Comparison of ENCODE assay signal across 8 cellular contexts in the genomic region with DNA sequence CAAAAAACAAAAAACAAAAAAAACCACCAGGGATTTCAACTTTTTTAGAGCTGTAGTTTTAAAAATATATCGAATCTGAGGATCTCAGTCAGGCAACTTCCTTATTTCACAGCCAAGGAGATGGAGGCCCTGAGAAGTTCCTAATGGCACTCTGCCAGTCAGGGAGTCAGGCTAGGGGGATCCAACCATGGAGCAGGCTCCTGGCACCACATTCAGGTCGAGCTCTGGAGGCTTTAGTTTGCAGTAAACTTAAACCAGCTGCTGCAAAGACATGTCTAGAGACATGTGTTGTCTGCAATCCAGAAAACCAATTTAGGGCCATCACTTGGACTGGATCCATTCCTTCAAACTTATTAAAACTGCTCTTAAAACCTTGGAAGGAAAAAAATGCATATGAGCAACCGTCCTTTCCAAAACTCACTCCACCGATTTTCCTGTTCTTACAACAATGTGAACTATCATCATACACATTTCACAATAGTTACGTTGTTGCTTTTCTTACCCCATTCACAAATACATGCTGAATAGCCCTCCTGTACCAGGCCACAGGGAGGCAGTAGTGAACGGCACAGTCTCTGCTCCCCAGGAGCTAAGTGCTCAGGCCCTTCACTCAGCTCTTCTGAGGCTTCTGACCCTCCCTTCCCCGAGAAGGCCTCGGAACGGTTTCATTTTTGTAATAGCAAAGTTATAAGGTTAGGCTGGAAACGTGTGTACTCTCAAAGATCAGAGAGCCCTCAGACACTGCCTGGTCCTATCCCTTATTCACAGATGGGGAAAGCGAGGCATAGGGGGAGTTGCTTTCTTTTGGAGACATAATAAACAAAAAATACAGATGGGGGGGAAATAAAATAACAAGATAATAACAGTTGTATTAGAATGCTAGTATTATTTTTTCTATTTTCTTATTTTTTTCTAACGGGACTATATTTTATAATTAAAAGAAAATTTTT. TPM values are rescaled to one million over a fixed set of nuclear protein-coding genes. Genes with fewer than 3 reads are reported as not detected.
A peak's percentile ranks its signal among the peaks of the same experiment; 100 is the strongest.
DNase-seq lines count a peak whose midpoint lies in the region; ATAC-seq, FAIRE-seq and TF ChIP-seq lines count a peak whose summit lies in the region.

No MANE protein-coding gene starts in this region.

- H3K36me3 ChIP-seq in bronchial epithelial cell (ENCODE audit: control insufficient read depth, insufficient read depth, low read length) = peaks cover 8% of the 10 kb centered on the region
- peaks cover 3 to 18% (median 8%) of the 10 kb centered on the region in 4 donors for H3K36me3 ChIP-seq in liver (ENCODE audit: control insufficient read depth in 4 of 4, insufficient read depth in 3 of 4, low read depth in 1 of 4, low read length in 3 of 4)

- H3K4me1 Mint-ChIP-seq in type B pancreatic cell (ENCODE audit: unreplicated experiment) (no peaks in the 10 kb centered on the region), mesothelial cell of epicardium (peaks cover 3% of the 10 kb centered on the region)

- H3K27me3 ChIP-seq in bronchial epithelial cell (ENCODE audit: control insufficient read depth, insufficient read depth, low read length) = no peaks in the 10 kb centered on the region
- H3K27me3 ChIP-seq in liver (ENCODE audit: control insufficient read depth in 4 of 4, insufficient read depth in 4 of 4, low read length in 3 of 4) = no peaks in the 10 kb centered on the region

- no peaks in the 10 kb centered on the region for H3K9me3 ChIP-seq in liver (ENCODE audit: control insufficient read depth in 4 of 4, low read length in 3 of 4)

- no peak overlapping the region for H3K4me3 Mint-ChIP-seq in type B pancreatic cell
- no peak overlapping the region for H3K4me3 Mint-ChIP-seq in mesothelial cell of epicardium

- WGBS in liver = 63% methylated on average over 12 of the region's 12 CpGs

- peaks cover 0 to 5% (median 2%) of the 10 kb centered on the region in 4 donors for H3K4me1 ChIP-seq in liver (ENCODE audit: control insufficient read depth in 4 of 4, insufficient read depth in 4 of 4, low read length in 3 of 4)

- ATAC-seq in GM21825 (IDR thresholded peaks at IDR 0.05; ENCODE audit: unreplicated experiment) = no peak

- TF ChIP-seq RAD21 in liver (IDR thresholded peaks at IDR 0.05) = peak; percentile 58 to 84

- H3K27ac Mint-ChIP-seq in type B pancreatic cell (no peak overlapping the region), mesothelial cell of epicardium (no peak overlapping the region)

- FAIRE-seq in bronchial epithelial cell (lab: Jason Lieb, UNC) = no peak

- H3K9ac ChIP-seq in liver (ENCODE audit: low read depth in 1 of 2, low read length in 2 of 2) = no peak overlapping the region

- no peaks in the 10 kb centered on the region for H3K9me3 Mint-ChIP-seq in type B pancreatic cell
- no peaks in the 10 kb centered on the region for H3K9me3 Mint-ChIP-seq in mesothelial cell of epicardium

- H3K4me3 ChIP-seq in bronchial epithelial cell (ENCODE audit: low read depth, low read length) = no peak overlapping the region
- no peak overlapping the region for H3K4me3 ChIP-seq in liver (ENCODE audit: low read depth in 1 of 3, low read length in 3 of 3)

- H3K27me3 Mint-ChIP-seq in type B pancreatic cell (no peaks in the 10 kb centered on the region), mesothelial cell of epicardium (ENCODE audit: low read depth) (no peaks in the 10 kb centered on the region)

- TF ChIP-seq CTCF in AG09319 (IDR thresholded peaks at IDR 0.05; ENCODE audit: low read depth, low read length) = peak; percentile 87
- TF ChIP-seq CTCF in bronchial epithelial cell (IDR thresholded peaks at IDR 0.05; ENCODE audit: insufficient read depth, low read length, severe bottlenecking) = peak; percentile 78
- TF ChIP-seq CTCF in liver (IDR thresholded peaks at IDR 0.05; ENCODE audit: low read depth, low read length, missing input control) = peak; percentile 33
- TF ChIP-seq CTCF in type B pancreatic cell (conservative IDR thresholded peaks at IDR 0.05) = peak; percentile 67
- no peak for TF ChIP-seq CTCF in mesothelial cell of epicardium (IDR thresholded peaks at IDR 0.05; ENCODE audit: unreplicated experiment)

- H3K36me3 Mint-ChIP-seq in type B pancreatic cell (peaks cover 10% of the 10 kb centered on the region), mesothelial cell of epicardium (peaks cover 24% of the 10 kb centered on the region)

- DNase-seq in AG09319 (ENCODE audit: extremely low read depth, low read depth) (peak; percentile 75), H4 (ENCODE audit: low spot score) (peak; percentile 29), SIG-M5 treated with dmso at 0.1 percent for 504 hours (lab: John Stamatoyannopoulos, UW; ENCODE audit: unreplicated experiment) (peak; percentile 95), bronchial epithelial cell (ENCODE audit: low read depth) (peak; percentile 87), type B pancreatic cell (ENCODE audit: extremely low spot score, unreplicated experiment) (no peak), mesothelial cell of epicardium (ENCODE audit: low spot score in 2 of 2, unreplicated experiment in 2 of 2) (no peak)

- no peak overlapping the region for H3K27ac ChIP-seq in liver (ENCODE audit: low read depth in 1 of 2, low read length in 2 of 2)

TF ChIP-seq in liver, 16 proteins besides CTCF, POLR2A, EP300 and RAD21:
- no peak for TF ChIP-seq GABPA (IDR thresholded peaks at IDR 0.05 in 1 of 2, conservative IDR thresholded peaks at IDR 0.05 in 1 of 2)
- TF ChIP-seq, protein P1, sequence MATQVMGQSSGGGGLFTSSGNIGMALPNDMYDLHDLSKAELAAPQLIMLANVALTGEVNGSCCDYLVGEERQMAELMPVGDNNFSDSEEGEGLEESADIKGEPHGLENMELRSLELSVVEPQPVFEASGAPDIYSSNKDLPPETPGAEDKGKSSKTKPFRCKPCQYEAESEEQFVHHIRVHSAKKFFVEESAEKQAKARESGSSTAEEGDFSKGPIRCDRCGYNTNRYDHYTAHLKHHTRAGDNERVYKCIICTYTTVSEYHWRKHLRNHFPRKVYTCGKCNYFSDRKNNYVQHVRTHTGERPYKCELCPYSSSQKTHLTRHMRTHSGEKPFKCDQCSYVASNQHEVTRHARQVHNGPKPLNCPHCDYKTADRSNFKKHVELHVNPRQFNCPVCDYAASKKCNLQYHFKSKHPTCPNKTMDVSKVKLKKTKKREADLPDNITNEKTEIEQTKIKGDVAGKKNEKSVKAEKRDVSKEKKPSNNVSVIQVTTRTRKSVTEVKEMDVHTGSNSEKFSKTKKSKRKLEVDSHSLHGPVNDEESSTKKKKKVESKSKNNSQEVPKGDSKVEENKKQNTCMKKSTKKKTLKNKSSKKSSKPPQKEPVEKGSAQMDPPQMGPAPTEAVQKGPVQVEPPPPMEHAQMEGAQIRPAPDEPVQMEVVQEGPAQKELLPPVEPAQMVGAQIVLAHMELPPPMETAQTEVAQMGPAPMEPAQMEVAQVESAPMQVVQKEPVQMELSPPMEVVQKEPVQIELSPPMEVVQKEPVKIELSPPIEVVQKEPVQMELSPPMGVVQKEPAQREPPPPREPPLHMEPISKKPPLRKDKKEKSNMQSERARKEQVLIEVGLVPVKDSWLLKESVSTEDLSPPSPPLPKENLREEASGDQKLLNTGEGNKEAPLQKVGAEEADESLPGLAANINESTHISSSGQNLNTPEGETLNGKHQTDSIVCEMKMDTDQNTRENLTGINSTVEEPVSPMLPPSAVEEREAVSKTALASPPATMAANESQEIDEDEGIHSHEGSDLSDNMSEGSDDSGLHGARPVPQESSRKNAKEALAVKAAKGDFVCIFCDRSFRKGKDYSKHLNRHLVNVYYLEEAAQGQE (IDR thresholded peaks at IDR 0.05) = no peak
- no peak for TF ChIP-seq HNF4A (conservative IDR thresholded peaks at IDR 0.05)
- no peak for TF ChIP-seq FOXA1 (IDR thresholded peaks at IDR 0.05)
TF ChIP-seq in liver: peak in this region for 0.

RNA-seq across cellular contexts. Expression of a gene that starts 20.1 kb away (rescaled TPM):
- total RNA-seq in H4 (2014; rRNA removed; shearing (Covaris generic)) = 6.2 and 16.5 TPM in 2 replicates
- total RNA-seq in bronchial epithelial cell (11.4 and 15.5 TPM in 2 replicates), liver (10 to 100 TPM; 11.5 to 12.2 TPM), type B pancreatic cell (ENCODE audit: low replicate concordance) (23.4 and 31.0 TPM in 2 replicates), mesothelial cell of epicardium (27.7 to 30.4 TPM (median 28.3 TPM) in 3 replicates)
- 10 to 100 TPM in 1 of 2 donors, 1 to 10 TPM in 1; 8.0 to 12.6 TPM for polyA plus RNA-seq in liver

RNA-seq across cellular contexts. Expression of a gene that starts 50.9 kb away (rescaled TPM):
- total RNA-seq in H4 (2014; rRNA removed; shearing (Covaris generic)) = 0.35 and 1.2 TPM in 2 replicates
- total RNA-seq in bronchial epithelial cell (3.9 and 5.5 TPM in 2 replicates), liver (1 to 10 TPM; 3.8 to 7.3 TPM), type B pancreatic cell (ENCODE audit: low replicate concordance) (24.0 and 37.4 TPM in 2 replicates), mesothelial cell of epicardium (15.2 to 17.0 TPM (median 16.1 TPM) in 3 replicates)
- 1 to 10 TPM; 3.1 TPM for polyA plus RNA-seq in liver

Comparison
In these comparisons a context has a peak if more than half of its experiments do, and no peak if none do; other contexts are left out.
1. DNase-seq: peak in AG09319 (single experiment), H4 (single experiment), SIG-M5 treated with dmso at 0.1 percent for 504 hours (single experiment) and bronchial epithelial cell (single experiment); none in type B pancreatic cell (single experiment) and mesothelial cell of epicardium (0 of 2).